Comparison of ENCODE assay signal across 20 cellular contexts in the genomic region with DNA sequence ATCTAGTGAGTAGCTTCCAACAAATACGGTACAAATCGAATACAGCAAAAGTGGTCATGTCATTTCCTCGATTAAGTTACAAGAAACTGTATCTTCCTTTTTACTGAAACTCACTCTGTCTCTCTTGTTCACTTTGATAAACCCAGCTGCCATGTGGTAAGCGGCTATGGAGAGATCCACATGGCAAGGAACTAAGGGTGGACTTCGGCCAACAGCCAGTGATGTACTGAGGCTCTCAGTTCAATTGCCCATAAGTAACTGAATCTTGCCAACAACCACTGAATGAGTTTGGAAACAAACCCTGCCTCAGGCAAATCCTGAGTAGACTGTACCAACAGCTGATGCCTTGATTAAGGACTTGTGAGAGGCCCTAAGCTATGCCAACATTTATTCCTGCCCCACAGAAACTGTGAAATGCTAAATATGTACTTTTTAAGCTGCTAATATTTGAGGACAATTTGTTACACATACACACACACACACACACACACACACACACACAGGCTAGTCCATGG.
"Had no signal": no experiment of that assay in that cellular context is flagged by ENCODE, and none has a peak within 500 bp of the region (broad histone marks: within the 10 kb centered on the region; RNA-seq: fewer than 3 reads in every experiment).

No MANE protein-coding gene starts in this region.

- DNase-seq: activated B cell treated with CpG ODN at 0.5 μM for 24 hours; activated CD4-positive, alpha-beta memory T cell treated with anti-CD3 and anti-CD28 coated beads for 36 hours; activated CD4-positive, alpha-beta T cell treated with anti-CD3 and anti-CD28 coated beads, Interleukin-2, amount 10 ng/mL, durations not matched to agents 7 days and 5 days; activated CD8-positive, alpha-beta memory T cell treated with anti-CD3 and anti-CD28 coated beads for 24 hours; activated gamma-delta T cell; activated naive CD4-positive, alpha-beta T cell treated with anti-CD3 and anti-CD28 coated beads for 36 hours; activated T-cell treated with anti-CD3 and anti-CD28 coated beads for 4 hours; activated T-cell treated with anti-CD3 and anti-CD28 coated beads, Interleukin-2, amount 50 U/mL, for 48 hours; central memory CD4-positive, alpha-beta T cell; Karpas-422; NCI-H1048; NCI-H146; NCI-H187 treated with DMSO at 0.1 percent for 48 hours; NCI-H2081 treated with DMSO at 0.1 percent for 48 hours; NCI-H526; NCI-H82; SIG-M5; T-cell; T-helper 2 cell; T1000 had no signal
